In genomic region chr13:111204438-111205177, GRCh38 we compare ENCODE assay signal across 9 cellular contexts.
DNase-seq lines count a peak whose midpoint lies in the region; ATAC-seq, FAIRE-seq and TF ChIP-seq lines count a peak whose summit lies in the region.
"Had no signal": no experiment of that assay in that cellular context is flagged by ENCODE, and none has a peak within 500 bp of the region (broad histone marks: within the 10 kb centered on the region; RNA-seq: fewer than 3 reads in every experiment).

No MANE protein-coding gene starts in this region.

- no peak for TF ChIP-seq CTCF in lung (IDR thresholded peaks at IDR 0.05; ENCODE audit: control extremely low read depth, extremely low read depth)

- H3K36me3 ChIP-seq in lung (ENCODE audit: control insufficient read depth in 2 of 2, insufficient read depth in 2 of 2, low read length in 2 of 2): peaks cover 0 to 3% of the 10 kb centered on the region in 2 donors

- WGBS in lung, 2 donors: 41 to 47% methylated on average over 16 of the region's 16 CpGs

- H3K4me3 ChIP-seq in lung: no peak overlapping the region

- H3K27ac ChIP-seq in cingulate gyrus (ENCODE audit: low read depth, low read length) (peak overlapping the region; percentile 80), lung (ENCODE audit: low read depth in 1 of 2, low read length in 1 of 2) (peak overlapping the region in 1 of 2 donors; percentile 84)

- no peaks in the 10 kb centered on the region for H3K9me3 ChIP-seq in lung (ENCODE audit: control insufficient read depth in 2 of 2, insufficient read depth in 1 of 2, low read length in 1 of 2)

- peak; percentile 39 for ATAC-seq in lung (ENCODE audit: insufficient read depth, low FRiP score)
- no peak for ATAC-seq in GM21390 (IDR thresholded peaks at IDR 0.05; ENCODE audit: unreplicated experiment)
- ATAC-seq in GM19035 (IDR thresholded peaks at IDR 0.05; ENCODE audit: unreplicated experiment): no peak

- H3K36me3 Mint-ChIP-seq in activated naive CD8-positive, alpha-beta T cell: peaks cover 3% of the 10 kb centered on the region
- H3K36me3 Mint-ChIP-seq in activated naive CD8-positive, alpha-beta T cell treated with anti-CD3 and anti-CD28 coated beads for 36 hours: peaks cover 29% of the 10 kb centered on the region

- H3K4me1 ChIP-seq in lung (ENCODE audit: control insufficient read depth in 2 of 2, insufficient read depth in 2 of 2, low read length in 2 of 2): peaks cover 6 to 21% of the 10 kb centered on the region in 2 donors

- no peaks in the 10 kb centered on the region for H3K9me3 Mint-ChIP-seq in activated naive CD8-positive, alpha-beta T cell (ENCODE audit: low read depth)
- H3K9me3 Mint-ChIP-seq in activated naive CD8-positive, alpha-beta T cell treated with anti-CD3 and anti-CD28 coated beads for 36 hours: no peaks in the 10 kb centered on the region

- H3K4me1 Mint-ChIP-seq in activated naive CD8-positive, alpha-beta T cell (ENCODE audit: low read depth): peaks cover 71% of the 10 kb centered on the region
- peaks cover 60% of the 10 kb centered on the region for H3K4me1 Mint-ChIP-seq in activated naive CD8-positive, alpha-beta T cell treated with anti-CD3 and anti-CD28 coated beads for 36 hours

- no peak for FAIRE-seq in urothelium cell line (lab: Jason Lieb, UNC)

- peak overlapping the region; percentile 31 for H3K4me3 Mint-ChIP-seq in activated naive CD8-positive, alpha-beta T cell
- H3K4me3 Mint-ChIP-seq in activated naive CD8-positive, alpha-beta T cell treated with anti-CD3 and anti-CD28 coated beads for 36 hours: no peak overlapping the region

- no peak for DNase-seq in activated naive CD8-positive, alpha-beta T cell treated with anti-CD3 and anti-CD28 coated beads for 36 hours
- peak; percentile 64 for DNase-seq in lung (ENCODE audit: low spot score)
- DNase-seq in urothelium cell line (ENCODE audit: low spot score): peak; percentile 18
- DNase-seq in CD1c-positive myeloid dendritic cell (ENCODE audit: extremely low spot score): no peak
- DNase-seq: activated CD8-positive, alpha-beta memory T cell treated with anti-CD3 and anti-CD28 coated beads, Interleukin-2, amount 50 U/mL, for 48 hours had no signal

- no peak overlapping the region for H3K27ac Mint-ChIP-seq in activated naive CD8-positive, alpha-beta T cell
- no peak overlapping the region for H3K27ac Mint-ChIP-seq in activated naive CD8-positive, alpha-beta T cell treated with anti-CD3 and anti-CD28 coated beads for 36 hours

- no peaks in the 10 kb centered on the region for H3K27me3 Mint-ChIP-seq in activated naive CD8-positive, alpha-beta T cell
- no peaks in the 10 kb centered on the region for H3K27me3 Mint-ChIP-seq in activated naive CD8-positive, alpha-beta T cell treated with anti-CD3 and anti-CD28 coated beads for 36 hours

- H3K27me3 ChIP-seq in lung (ENCODE audit: control insufficient read depth, insufficient read depth): no peaks in the 10 kb centered on the region

Comparison
In these comparisons a context has a peak if more than half of its experiments do, and no peak if none do; other contexts are left out.
1. DNase-seq: peak in lung (single experiment) and urothelium cell line (single experiment); none in activated naive CD8-positive, alpha-beta T cell treated with anti-CD3 and anti-CD28 coated beads for 36 hours (single experiment) and CD1c-positive myeloid dendritic cell (single experiment).